10 cellular contexts compared by ENCODE assay signal in the genomic region with DNA sequence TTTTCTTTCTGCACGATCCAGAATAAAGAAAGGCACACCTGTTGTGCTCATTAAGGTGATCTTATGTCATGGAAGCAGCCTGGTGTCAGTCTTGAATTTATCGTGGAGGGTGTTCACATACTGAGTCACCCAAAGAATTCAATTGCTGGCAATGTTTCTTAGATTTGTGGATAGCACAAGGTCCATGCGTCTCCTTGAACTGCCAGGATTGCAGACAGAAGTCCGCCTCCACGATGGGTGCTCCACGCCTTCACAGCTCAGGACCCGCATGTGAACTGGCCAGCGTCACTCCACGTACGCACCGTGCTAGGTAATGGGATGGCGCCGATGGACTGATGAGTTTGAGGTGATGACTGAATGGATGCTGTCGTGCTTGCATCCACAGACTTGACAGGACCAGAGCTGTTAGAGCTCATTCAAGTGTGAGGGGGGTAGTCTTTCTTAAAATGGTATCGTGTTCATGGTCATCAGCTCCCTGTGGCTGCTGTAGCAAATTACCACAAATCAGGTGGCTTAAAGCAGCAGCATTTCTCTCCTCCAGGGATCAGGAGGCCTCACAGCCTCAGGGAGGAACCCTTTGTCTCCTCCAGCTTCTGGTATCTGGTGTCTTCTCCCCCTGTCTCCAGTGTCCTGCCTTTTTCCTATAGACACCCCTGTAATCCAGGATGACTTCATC.
DNase-seq lines count a peak whose midpoint lies in the region; ATAC-seq and TF ChIP-seq lines count a peak whose summit lies in the region.
"Had no signal": no experiment of that assay in that cellular context is flagged by ENCODE, and none has a peak within 500 bp of the region (broad histone marks: within the 10 kb centered on the region; RNA-seq: fewer than 3 reads in every experiment).

No MANE protein-coding gene starts in this region.

- no peak for DNase-seq in stimulated activated naive CD8-positive, alpha-beta T cell treated with anti-CD3 and anti-CD28 coated beads, Interleukin-15, Interleukin-2, amounts not matched to agents 100 U/mL and 50 U/mL, for 24 hours
- DNase-seq in dorsolateral prefrontal cortex: peak in 2 of 10 donors; percentile 9 to 13
- no peak for DNase-seq in nephron progenitor cell
- DNase-seq in amniotic stem cell (lab: John Stamatoyannopoulos, UW): no peak
- no peak for DNase-seq in SW 1271 (lab: John Stamatoyannopoulos, UW)
- no peak for DNase-seq in activated CD4-positive, alpha-beta T cell treated with anti-CD3 and anti-CD28 coated beads for 48 hours
- DNase-seq in HAP-1 (ENCODE audit: low spot score in 2 of 2): no peak
- DNase-seq: Caco-2, NCI-H510A had no signal

- in situ Hi-C loops in HAP-1 (cut with MboI; ENCODE audit: low sequenced_read_pairs): no loop called here

- peaks cover 4% of the 10 kb centered on the region; the same call in 1 of the 2 replicates for H3K4me1 ChIP-seq in HAP-1

- H3K36me3 Mint-ChIP-seq in stimulated activated naive CD8-positive, alpha-beta T cell treated with anti-CD3 and anti-CD28 coated beads, Interleukin-15, Interleukin-2, amounts not matched to agents 100 ng/mL and 50 ng/mL, for 24 hours (ENCODE audit: low read depth): peaks cover 35% of the 10 kb centered on the region
- H3K36me3 Mint-ChIP-seq in nephron progenitor cell (ENCODE audit: low read depth): peaks cover 39% of the 10 kb centered on the region

- TF ChIP-seq CTCF in dorsolateral prefrontal cortex (IDR thresholded peaks at IDR 0.05 in 54 of 56, conservative IDR thresholded peaks at IDR 0.05 in 2 of 56; ENCODE audit: low read depth in 1 of 56, partially characterized antibody in 56 of 56): no peak
- TF ChIP-seq CTCF in nephron progenitor cell (IDR thresholded peaks at IDR 0.05): no peak

- no peak for ATAC-seq in stimulated activated naive CD8-positive, alpha-beta T cell treated with anti-CD3 and anti-CD28 coated beads, Interleukin-15, Interleukin-2, amounts not matched to agents 100 U/mL and 50 U/mL, for 24 hours

- H3K27me3 Mint-ChIP-seq in stimulated activated naive CD8-positive, alpha-beta T cell treated with anti-CD3 and anti-CD28 coated beads, Interleukin-15, Interleukin-2, amounts not matched to agents 100 ng/mL and 50 ng/mL, for 24 hours: no peaks in the 10 kb centered on the region
- H3K27me3 Mint-ChIP-seq in nephron progenitor cell (ENCODE audit: low read depth, poor library complexity): no peaks in the 10 kb centered on the region

- H3K9me3 Mint-ChIP-seq in stimulated activated naive CD8-positive, alpha-beta T cell treated with anti-CD3 and anti-CD28 coated beads, Interleukin-15, Interleukin-2, amounts not matched to agents 100 ng/mL and 50 ng/mL, for 24 hours: no peaks in the 10 kb centered on the region
- H3K9me3 Mint-ChIP-seq in nephron progenitor cell: no peaks in the 10 kb centered on the region

- peak overlapping the region in 36 of 59 donors; percentile 4 to 80 (median 53) for H3K27ac ChIP-seq in dorsolateral prefrontal cortex

- H3K36me3 ChIP-seq in HAP-1 (replicated peaks): peaks cover 19% of the 10 kb centered on the region

- peaks cover 18% of the 10 kb centered on the region for H3K4me1 Mint-ChIP-seq in stimulated activated naive CD8-positive, alpha-beta T cell treated with anti-CD3 and anti-CD28 coated beads, Interleukin-15, Interleukin-2, amounts not matched to agents 100 ng/mL and 50 ng/mL, for 24 hours (ENCODE audit: low read depth)
- H3K4me1 Mint-ChIP-seq in nephron progenitor cell: peaks cover 26% of the 10 kb centered on the region

- H3K27ac Mint-ChIP-seq in stimulated activated naive CD8-positive, alpha-beta T cell treated with anti-CD3 and anti-CD28 coated beads, Interleukin-15, Interleukin-2, amounts not matched to agents 100 ng/mL and 50 ng/mL, for 24 hours: peak overlapping the region; percentile 16
- peak overlapping the region; percentile 84 for H3K27ac Mint-ChIP-seq in nephron progenitor cell

- H3K27me3 ChIP-seq in dorsolateral prefrontal cortex: no peaks in the 10 kb centered on the region
- no peaks in the 10 kb centered on the region for H3K27me3 ChIP-seq in HAP-1 (ENCODE audit: low read depth)

- no peaks in the 10 kb centered on the region for H3K9me3 ChIP-seq in HAP-1
- H3K9me3 ChIP-seq: Caco-2 had no signal

- no peak overlapping the region for H3K4me3 ChIP-seq in dorsolateral prefrontal cortex
- no peak overlapping the region for H3K4me3 ChIP-seq in HAP-1

- intact Hi-C loops in dorsolateral prefrontal cortex (cut with DNase I): loop anchor here in 1 of 2 donors (5.0 kb wide), 1 partner anchor 66 kb away; a partner anchor contains a TSS

- no peak overlapping the region for H3K4me3 Mint-ChIP-seq in stimulated activated naive CD8-positive, alpha-beta T cell treated with anti-CD3 and anti-CD28 coated beads, Interleukin-15, Interleukin-2, amounts not matched to agents 100 ng/mL and 50 ng/mL, for 24 hours
- peak overlapping the region; percentile 44 for H3K4me3 Mint-ChIP-seq in nephron progenitor cell
